Comparison of ENCODE assay signal across 8 cellular contexts in the genomic region with DNA sequence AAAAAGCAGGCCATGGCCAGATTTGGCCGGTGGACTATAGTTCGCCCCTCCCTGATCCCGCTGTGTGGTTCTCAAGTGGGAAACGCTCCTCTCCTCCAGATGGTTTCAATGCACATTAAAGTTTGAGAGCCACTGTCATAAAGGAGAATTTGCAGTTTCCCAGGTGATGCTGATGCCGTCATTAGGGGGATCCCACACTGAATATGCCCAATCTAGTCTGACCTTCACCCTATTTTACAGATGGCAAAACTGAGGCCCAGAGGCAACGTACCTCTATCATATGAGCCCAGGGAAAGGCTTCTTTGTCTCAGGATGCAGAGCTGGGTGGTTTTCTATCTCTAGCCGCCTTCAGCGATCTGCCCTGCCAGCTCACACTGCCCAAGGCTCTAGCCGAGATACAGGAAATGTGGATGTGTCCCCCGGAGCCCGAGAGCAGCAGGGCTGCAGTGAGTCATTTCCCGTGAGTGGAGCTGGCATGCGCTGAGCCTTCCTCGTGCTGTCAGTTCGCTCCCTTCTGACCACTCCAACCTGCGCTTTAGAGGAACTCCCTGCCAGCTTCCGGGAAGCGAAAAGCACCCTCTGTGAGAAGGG.
DNase-seq lines count a peak whose midpoint lies in the region; ATAC-seq and TF ChIP-seq lines count a peak whose summit lies in the region.

No MANE protein-coding gene starts in this region.

- H3K9me3 ChIP-seq in MM.1S (replicated peaks; ENCODE audit: insufficient read depth, low read length): no peaks in the 10 kb centered on the region

- H3K9me3 Mint-ChIP-seq in stimulated activated memory B cell treated with anti-CD40 and anti-IgM and Interleukin-4, amounts not matched to agents 10 μg/mL and 1 μg/mL and 100 μg/mL, for 72 hours: no peaks in the 10 kb centered on the region

- peaks cover 29% of the 10 kb centered on the region for H3K4me1 ChIP-seq in MM.1S (ENCODE audit: low read length)

- H3K36me3 ChIP-seq in MM.1S (replicated peaks; ENCODE audit: insufficient read depth, low read length): no peaks in the 10 kb centered on the region

- H3K27ac Mint-ChIP-seq in stimulated activated memory B cell treated with anti-CD40 and anti-IgM and Interleukin-4, amounts not matched to agents 10 μg/mL and 1 μg/mL and 100 μg/mL, for 72 hours: peak overlapping the region; percentile 72

- peak overlapping the region; percentile 66 for H3K9ac ChIP-seq in MM.1S (ENCODE audit: low read length)

- H3K4me3 Mint-ChIP-seq in stimulated activated memory B cell treated with anti-CD40 and anti-IgM and Interleukin-4, amounts not matched to agents 10 μg/mL and 1 μg/mL and 100 μg/mL, for 72 hours: peak overlapping the region; percentile 65

- H3K36me3 Mint-ChIP-seq in stimulated activated memory B cell treated with anti-CD40 and anti-IgM and Interleukin-4, amounts not matched to agents 10 μg/mL and 1 μg/mL and 100 μg/mL, for 72 hours: no peaks in the 10 kb centered on the region

- peak overlapping the region; percentile 48 for H3K4me3 ChIP-seq in MM.1S (ENCODE audit: low read length)

- DNase-seq in ELR (ENCODE audit: low read depth) (peak; percentile 99), GOT3 (lab: John Stamatoyannopoulos, UW) (peak; percentile 10), MM.1S (peak; percentile 81), dermis microvascular lymphatic vessel endothelial cell (ENCODE audit: low read depth in 2 of 2) (peak; percentile 90 to 96), mucosa of gallbladder (ENCODE audit: low spot score) (peak; percentile 55), NCI-H1417 treated with DMSO at 0.1 percent for 48 hours (lab: John Stamatoyannopoulos, UW) (no peak)
- DNase-seq in activated CD4-positive, alpha-beta T cell treated with anti-CD3 and anti-CD28 coated beads, Interleukin-2, amount 50 U/mL, for 4 hours: peak; percentile 67 to 76

- no peaks in the 10 kb centered on the region for H3K27me3 ChIP-seq in MM.1S (replicated peaks; ENCODE audit: insufficient read depth, low read length)

- no peaks in the 10 kb centered on the region for H3K9me2 ChIP-seq in MM.1S (replicated peaks; ENCODE audit: insufficient read depth, low read length)

- peaks cover 15% of the 10 kb centered on the region for H3K79me2 ChIP-seq in MM.1S (ENCODE audit: low read length)

- no peak for TF ChIP-seq CTCF in MM.1S (IDR thresholded peaks at IDR 0.05; ENCODE audit: low read length)

- peak overlapping the region; percentile 35 for H2AFZ ChIP-seq in MM.1S (ENCODE audit: low read length)

- peaks cover 15% of the 10 kb centered on the region for H3F3A ChIP-seq in MM.1S (ENCODE audit: insufficient read depth, low read length)

- H3K4me2 ChIP-seq in MM.1S (ENCODE audit: low read depth, low read length): peak overlapping the region; percentile 61

- peak overlapping the region; percentile 84 for H3K27ac ChIP-seq in MM.1S (ENCODE audit: low read length)

- ATAC-seq in stimulated activated memory B cell treated with anti-CD40 and anti-IgM and Interleukin-4, amounts not matched to agents 10 μg/mL and 1 μg/mL and 100 μg/mL, for 72 hours: peak; percentile 82

- no peaks in the 10 kb centered on the region for H3K27me3 Mint-ChIP-seq in stimulated activated memory B cell treated with anti-CD40 and anti-IgM and Interleukin-4, amounts not matched to agents 10 μg/mL and 1 μg/mL and 100 μg/mL, for 72 hours

- peaks cover 76% of the 10 kb centered on the region for H3K4me1 Mint-ChIP-seq in stimulated activated memory B cell treated with anti-CD40 and anti-IgM and Interleukin-4, amounts not matched to agents 10 μg/mL and 1 μg/mL and 100 μg/mL, for 72 hours

- H4K20me1 ChIP-seq in MM.1S (ENCODE audit: insufficient read depth, low read length): no peaks in the 10 kb centered on the region
